23 cellular contexts compared by ENCODE assay signal in genomic region chr14:63764620-63765139, GRCh38.
"Had no signal": no experiment of that assay in that cellular context is flagged by ENCODE, and none has a peak within 500 bp of the region (broad histone marks: within the 10 kb centered on the region; RNA-seq: fewer than 3 reads in every experiment).

No MANE protein-coding gene starts in this region.

- H3K4me1 ChIP-seq: lower lobe of right lung, prostate gland, right atrium auricular region, sigmoid colon, suprapubic skin, vagina had no signal

- H3K36me3 ChIP-seq: esophagus squamous epithelium, heart right ventricle, lower lobe of right lung, prostate gland, right atrium auricular region, sigmoid colon, spleen, suprapubic skin, transverse colon, vagina had no signal

- H3K9me3 Mint-ChIP-seq: effector memory CD8-positive, alpha-beta T cell; natural killer cell; neural crest cell; stimulated activated naive B cell treated with anti-CD40 and anti-IgM and Interleukin-4, amounts not matched to agents 10 μg/mL and 1 μg/mL and 100 μg/mL, for 72 hours; stimulated activated naive CD8-positive, alpha-beta T cell treated with anti-CD3 and anti-CD28 coated beads, Interleukin-15, amount 100 ng/mL, for 72 hours had no signal

- H3K4me3 Mint-ChIP-seq: effector memory CD8-positive, alpha-beta T cell; natural killer cell; neural crest cell; stimulated activated naive B cell treated with anti-CD40 and anti-IgM and Interleukin-4, amounts not matched to agents 10 μg/mL and 1 μg/mL and 100 μg/mL, for 72 hours; stimulated activated naive CD8-positive, alpha-beta T cell treated with anti-CD3 and anti-CD28 coated beads, Interleukin-15, amount 100 ng/mL, for 72 hours had no signal

- H3K27me3 Mint-ChIP-seq: effector memory CD8-positive, alpha-beta T cell; stimulated activated naive B cell treated with anti-CD40 and anti-IgM and Interleukin-4, amounts not matched to agents 10 μg/mL and 1 μg/mL and 100 μg/mL, for 72 hours; stimulated activated naive CD8-positive, alpha-beta T cell treated with anti-CD3 and anti-CD28 coated beads, Interleukin-15, amount 100 ng/mL, for 72 hours had no signal

- H3K36me3 Mint-ChIP-seq: natural killer cell; stimulated activated naive B cell treated with anti-CD40 and anti-IgM and Interleukin-4, amounts not matched to agents 10 μg/mL and 1 μg/mL and 100 μg/mL, for 72 hours had no signal

- ATAC-seq: effector memory CD8-positive, alpha-beta T cell; heart right ventricle; left ventricle myocardium superior; lower lobe of right lung; natural killer cell; stimulated activated naive B cell treated with anti-CD40 and anti-IgM and Interleukin-4, amounts not matched to agents 10 μg/mL and 1 μg/mL and 100 μg/mL, for 72 hours; stimulated activated naive CD8-positive, alpha-beta T cell treated with anti-CD3 and anti-CD28 coated beads, Interleukin-15, amount 100 ng/mL, for 72 hours had no signal

- H3K4me3 ChIP-seq: esophagus squamous epithelium, heart right ventricle, lower lobe of right lung, prostate gland, right atrium auricular region, sigmoid colon, spleen, suprapubic skin, transverse colon, vagina had no signal

- DNase-seq: cortex of kidney; effector memory CD8-positive, alpha-beta T cell; erythroblast; esophagus squamous epithelium; foreskin melanocyte; glutamatergic neuron; heart right ventricle; hippocampal formation; left ventricle myocardium superior; lower lobe of right lung; natural killer cell; nucleus accumbens; sigmoid colon; spleen; stimulated activated CD4-positive, alpha-beta T cell treated with anti-CD3 and anti-CD28 coated beads, Interleukin-4, amount 100 ng/mL, for 4 hours; stimulated activated naive B cell treated with anti-CD40 and anti-IgM and Interleukin-4, amounts not matched to agents 10 μg/mL and 1 μg/mL and 100 μg/mL, for 72 hours; stimulated activated naive CD8-positive, alpha-beta T cell treated with anti-CD3 and anti-CD28 coated beads, Interleukin-15, amount 100 ng/mL, for 72 hours; transverse colon had no signal

- H3K27ac ChIP-seq: esophagus squamous epithelium, heart right ventricle, lower lobe of right lung, prostate gland, right atrium auricular region, sigmoid colon, spleen, suprapubic skin, transverse colon, vagina had no signal

- H3K27me3 ChIP-seq: esophagus squamous epithelium, heart right ventricle, right atrium auricular region, sigmoid colon, spleen, suprapubic skin, transverse colon, vagina had no signal

- H3K9me3 ChIP-seq: esophagus squamous epithelium, heart right ventricle, lower lobe of right lung, prostate gland, right atrium auricular region, sigmoid colon, spleen, suprapubic skin, transverse colon, vagina had no signal

- H3K27ac Mint-ChIP-seq: effector memory CD8-positive, alpha-beta T cell; natural killer cell had no signal
